Comparison of ENCODE assay signal across 8 cellular contexts in genomic region chr14:32509632-32510187, GRCh38.
DNase-seq lines count a peak whose midpoint lies in the region; ATAC-seq and TF ChIP-seq lines count a peak whose summit lies in the region.

No MANE protein-coding gene starts in this region.

- no peaks in the 10 kb centered on the region for H3K9me3 ChIP-seq in left lung

- H3K9me3 Mint-ChIP-seq in activated CD4-positive, alpha-beta T cell treated with anti-CD3 and anti-CD28 coated beads for 36 hours (ENCODE audit: low read depth): no peaks in the 10 kb centered on the region

- peak; percentile 44 for DNase-seq in HT-29 (ENCODE audit: low spot score)
- peak; percentile 21 for DNase-seq in cerebellum (ENCODE audit: low spot score)
- peak in 1 of 2 donors; percentile 39 for DNase-seq in left lung
- peak; percentile 99 for DNase-seq in superior temporal gyrus (ENCODE audit: extremely low spot score)
- no peak for DNase-seq in activated CD4-positive, alpha-beta T cell treated with anti-CD3 and anti-CD28 coated beads for 36 hours
- DNase-seq in NK-92 treated with Interleukin-12 subunit alpha and Interleukin-12 subunit beta, amount 100 ng/mL, for 24 hours (lab: John Stamatoyannopoulos, UW): no peak
- DNase-seq in GM19240 (ENCODE audit: insufficient read length, low spot score): no peak

- no peaks in the 10 kb centered on the region for H3K36me3 Mint-ChIP-seq in activated CD4-positive, alpha-beta T cell treated with anti-CD3 and anti-CD28 coated beads for 36 hours (ENCODE audit: low read depth)

- intact Hi-C loops in left lung (cut with DNase I): no loop called here
- intact Hi-C loops in activated CD4-positive, alpha-beta T cell treated with anti-CD3 and anti-CD28 coated beads for 36 hours (cut with DNase I, micrococcal nuclease): no loop called here

- no peak for TF ChIP-seq CTCF in left lung (IDR thresholded peaks at IDR 0.05)

- H3K4me1 ChIP-seq in left lung: no peaks in the 10 kb centered on the region

- H3K4me3 ChIP-seq in left lung: no peak overlapping the region

- no peak overlapping the region for H3K27ac Mint-ChIP-seq in activated CD4-positive, alpha-beta T cell treated with anti-CD3 and anti-CD28 coated beads for 36 hours

- peak; percentile 76 for ATAC-seq in left lung
- ATAC-seq in activated CD4-positive, alpha-beta T cell treated with anti-CD3 and anti-CD28 coated beads for 36 hours: no peak
- no peak for ATAC-seq in HG03354 (IDR thresholded peaks at IDR 0.05; ENCODE audit: poor library complexity, severe bottlenecking, unreplicated experiment)

- H3K27ac ChIP-seq in left lung: no peak overlapping the region

- no peaks in the 10 kb centered on the region for H3K36me3 ChIP-seq in left lung

- POLR2A ChIA-PET in activated CD4-positive, alpha-beta T cell treated with anti-CD3 and anti-CD28 coated beads for 36 hours (lab: Charles Lee): no interaction called here

- CTCF ChIA-PET in activated CD4-positive, alpha-beta T cell treated with anti-CD3 and anti-CD28 coated beads for 36 hours (lab: Charles Lee): no interaction called here

- H3K4me3 Mint-ChIP-seq in activated CD4-positive, alpha-beta T cell treated with anti-CD3 and anti-CD28 coated beads for 36 hours: no peak overlapping the region

- no peaks in the 10 kb centered on the region for H3K27me3 ChIP-seq in left lung

- no peaks in the 10 kb centered on the region for H3K4me1 Mint-ChIP-seq in activated CD4-positive, alpha-beta T cell treated with anti-CD3 and anti-CD28 coated beads for 36 hours

- H3K27me3 Mint-ChIP-seq in activated CD4-positive, alpha-beta T cell treated with anti-CD3 and anti-CD28 coated beads for 36 hours: peaks cover 2% of the 10 kb centered on the region

Comparison
In these comparisons a context has a peak if more than half of its experiments do, and no peak if none do; other contexts are left out.
1. DNase-seq: peak in HT-29 (single experiment), cerebellum (single experiment) and superior temporal gyrus (single experiment); none in activated CD4-positive, alpha-beta T cell treated with anti-CD3 and anti-CD28 coated beads for 36 hours (single experiment), NK-92 treated with Interleukin-12 subunit alpha and Interleukin-12 subunit beta, amount 100 ng/mL, for 24 hours (single experiment) and GM19240 (single experiment).